27 cellular contexts compared by ENCODE assay signal in the genomic region with DNA sequence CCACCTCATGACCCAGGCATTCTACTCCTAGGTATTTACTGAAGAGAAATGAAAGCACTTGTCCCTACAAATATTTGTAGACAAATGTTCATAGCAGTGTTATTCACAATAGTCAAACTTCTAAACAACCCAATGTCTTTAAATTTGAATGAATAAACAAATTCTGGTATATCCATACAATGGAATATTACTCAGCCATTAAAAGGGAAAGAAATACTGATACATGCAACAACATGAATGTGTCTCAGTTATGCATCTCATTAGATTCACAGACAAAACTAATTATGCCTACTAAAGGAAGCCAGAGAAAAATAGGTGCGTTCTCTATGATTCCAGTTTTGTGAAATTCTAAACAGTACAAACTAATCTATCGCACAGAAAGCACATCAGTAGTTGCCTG.
"Had no signal": no experiment of that assay in that cellular context is flagged by ENCODE, and none has a peak within 500 bp of the region (broad histone marks: within the 10 kb centered on the region; RNA-seq: fewer than 3 reads in every experiment).

No MANE protein-coding gene starts in this region.

- FAIRE-seq: urothelium cell line had no signal

- H3K27ac ChIP-seq: stomach, suprapubic skin, testis, thoracic aorta, thyroid gland, tibial artery, tibial nerve, transverse colon, upper lobe of left lung, upper lobe of right lung, uterus, vagina had no signal

- H3K27me3 ChIP-seq: testis, thyroid gland, transverse colon, upper lobe of left lung, upper lobe of right lung, uterus, vagina had no signal

- DNase-seq: stimulated activated CD4-positive, alpha-beta T cell treated with anti-CD3 and anti-CD28 coated beads, Interleukin-2, amount 100 ng/mL, for 48 hours; stimulated activated CD4-positive, alpha-beta T cell treated with anti-CD3 and anti-CD28 coated beads, Interleukin-4, amount 100 ng/mL, for 1 hour; stimulated activated CD4-positive, alpha-beta T cell treated with anti-CD3 and anti-CD28 coated beads, Interleukin-4, amount 100 ng/mL, for 24 hours; stimulated activated CD4-positive, alpha-beta T cell treated with anti-CD3 and anti-CD28 coated beads, Interleukin-4, amount 100 ng/mL, for 4 hours; stimulated activated CD8-positive, alpha-beta memory T cell treated with anti-CD3 and anti-CD28 coated beads, Interleukin-4, amount 100 ng/mL, for 48 hours; stimulated activated naive B cell treated with anti-CD40 and anti-IgM and Interleukin-4, amounts not matched to agents 10 μg/mL and 1 μg/mL and 100 μg/mL, for 72 hours; stimulated activated naive CD4-positive, alpha-beta T cell; stimulated activated naive CD4-positive, alpha-beta T cell treated with Interleukin-2 at 50 U/mL for 16 hours; stimulated activated naive CD8-positive, alpha-beta T cell treated with anti-CD3 and anti-CD28 coated beads, Interleukin-15, amount 100 ng/mL, for 72 hours; stimulated activated naive CD8-positive, alpha-beta T cell treated with anti-CD3 and anti-CD28 coated beads, Interleukin-15, Interleukin-2, amounts not matched to agents 100 U/mL and 50 U/mL, for 24 hours; stomach; substantia nigra; testis; thyroid gland; tibial artery; transverse colon; trophoblast cell; upper lobe of left lung; upper lobe of right lung; uterus had no signal

- ATAC-seq: stimulated activated effector memory CD8-positive, alpha-beta T cell treated with anti-CD3 and anti-CD28 coated beads, Interleukin-12 subunit alpha, Interleukin-12 subunit beta, amount 100 ng/mL, for 72 hours; stimulated activated memory B cell treated with anti-CD40 and anti-IgM and Interleukin-4, amounts not matched to agents 10 μg/mL and 1 μg/mL and 100 μg/mL, for 72 hours; stimulated activated naive B cell treated with anti-CD40 and anti-IgM and Interleukin-4, amounts not matched to agents 10 μg/mL and 1 μg/mL and 100 μg/mL, for 72 hours; stimulated activated naive CD8-positive, alpha-beta T cell treated with anti-CD3 and anti-CD28 coated beads, Interleukin-15, amount 100 ng/mL, for 72 hours; stimulated activated naive CD8-positive, alpha-beta T cell treated with anti-CD3 and anti-CD28 coated beads, Interleukin-15, Interleukin-2, amounts not matched to agents 100 U/mL and 50 U/mL, for 24 hours; upper lobe of right lung had no signal

- H3K4me3 ChIP-seq: stomach, suprapubic skin, testis, thoracic aorta, thyroid gland, tibial artery, tibial nerve, transverse colon, upper lobe of left lung, upper lobe of right lung, uterus, vagina had no signal

- H3K9me3 ChIP-seq: stomach, suprapubic skin, testis, thoracic aorta, thyroid gland, tibial artery, transverse colon, upper lobe of right lung, uterus, vagina had no signal

- H3K36me3 ChIP-seq: stomach, suprapubic skin, thoracic aorta, thyroid gland, tibial artery, tibial nerve, transverse colon, upper lobe of left lung, upper lobe of right lung, uterus, vagina had no signal

- H3K4me1 ChIP-seq: stomach, suprapubic skin, testis, thyroid gland, tibial artery, tibial nerve, transverse colon, upper lobe of left lung, upper lobe of right lung, uterus, vagina had no signal
